ENCODE assay signal across 8 cellular contexts in the genomic region with DNA sequence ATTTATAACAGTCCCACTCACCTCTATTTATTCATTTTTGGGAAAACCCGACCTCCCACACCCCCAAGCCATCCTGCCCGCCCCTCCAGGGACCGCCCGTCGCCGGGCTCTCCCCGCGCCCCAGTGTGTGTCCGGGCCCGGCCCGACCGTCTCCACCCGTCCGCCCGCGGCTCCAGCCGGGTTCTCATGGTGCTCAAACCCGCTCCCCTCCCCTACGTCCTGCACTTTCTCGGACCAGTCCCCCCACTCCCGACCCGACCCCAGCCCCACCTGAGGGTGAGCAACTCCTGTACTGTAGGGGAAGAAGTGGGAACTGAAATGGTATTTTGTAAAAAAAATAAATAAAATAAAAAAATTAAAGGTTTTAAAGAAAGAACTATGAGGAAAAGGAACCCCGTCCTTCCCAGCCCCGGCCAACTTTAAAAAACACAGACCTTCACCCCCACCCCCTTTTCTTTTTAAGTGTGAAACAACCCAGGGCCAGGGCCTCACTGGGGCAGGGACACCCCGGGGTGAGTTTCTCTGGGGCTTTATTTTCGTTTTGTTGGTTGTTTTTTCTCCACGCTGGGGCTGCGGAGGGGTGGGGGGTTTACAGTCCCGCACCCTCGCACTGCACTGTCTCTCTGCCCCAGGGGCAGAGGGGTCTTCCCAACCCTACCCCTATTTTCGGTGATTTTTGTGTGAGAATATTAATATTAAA. TPM values are rescaled to one million over a fixed set of nuclear protein-coding genes. Genes with fewer than 3 reads are reported as not detected.
A peak's percentile ranks its signal among the peaks of the same experiment; 100 is the strongest.
DNase-seq lines count a peak whose midpoint lies in the region; ATAC-seq and TF ChIP-seq lines count a peak whose summit lies in the region.
"Had no signal": no experiment of that assay in that cellular context is flagged by ENCODE, and none has a peak within 500 bp of the region (broad histone marks: within the 10 kb centered on the region; RNA-seq: fewer than 3 reads in every experiment).

No MANE protein-coding gene starts in this region.

- no peak overlapping the region for H3K27ac ChIP-seq in A673 (ENCODE audit: low read depth, low read length, poor library complexity, severe bottlenecking)
- no peak overlapping the region for H3K27ac ChIP-seq in right lobe of liver

- peak overlapping the region; percentile 57 for H3K27ac Mint-ChIP-seq in activated T-cell treated with anti-CD3 and anti-CD28 coated beads, Interleukin-2, amount 50 U/mL, for 24 hours

- H3K27me3 ChIP-seq in A673 (replicated peaks; ENCODE audit: insufficient read depth, low read depth, low read length, poor library complexity) (no peaks in the 10 kb centered on the region), right lobe of liver (no peaks in the 10 kb centered on the region)

- BruUV-seq in A673 (replicated peaks; lab: Mats Ljungman, UMichigan), result TSS peak; percentile 14

- intact Hi-C loops in A673 (cut with micrococcal nuclease; ENCODE audit: unreplicated experiment) (no loop called here), right lobe of liver (cut with DNase I) (loop anchor here in 1 of 2 donors (5.0 kb wide), 1 partner anchor 37 kb away; no protein-coding TSS in a partner anchor)

- peaks cover 56% of the 10 kb centered on the region for H3K4me1 Mint-ChIP-seq in activated T-cell treated with anti-CD3 and anti-CD28 coated beads, Interleukin-2, amount 50 U/mL, for 24 hours (ENCODE audit: low read depth)

- H3K36me3 Mint-ChIP-seq in activated T-cell treated with anti-CD3 and anti-CD28 coated beads, Interleukin-2, amount 50 U/mL, for 24 hours (ENCODE audit: low read depth), result peaks cover 49% of the 10 kb centered on the region

- POLR2A ChIA-PET in A673 (lab: Charles Lee; ENCODE audit: low non-redundant PET), result no interaction called here

- no peak for DNase-seq in A673 (ENCODE audit: low spot score)
- no peak for DNase-seq in activated T-cell treated with anti-CD3 and anti-CD28 coated beads, Interleukin-2, amount 50 U/mL, for 24 hours
- DNase-seq in right lobe of liver, result peak in 2 of 3 donors; percentile 24 to 58
- no peak for DNase-seq in kidney tubule cell (ENCODE audit: low spot score)
- DNase-seq: NCI-H526 treated with DMSO at 0.1 percent for 48 hours; stimulated activated CD8-positive, alpha-beta memory T cell treated with anti-CD3 and anti-CD28 coated beads, Interleukin-4, amount 100 ng/mL, for 48 hours had no signal

- H3K27me3 Mint-ChIP-seq in activated T-cell treated with anti-CD3 and anti-CD28 coated beads, Interleukin-2, amount 50 U/mL, for 24 hours, result no peaks in the 10 kb centered on the region

- H3K4me1 ChIP-seq in A673 (ENCODE audit: insufficient read depth, low read length, poor library complexity, severe bottlenecking), result peaks cover 15% of the 10 kb centered on the region
- peaks cover 0 to 22% (median 7%) of the 10 kb centered on the region in 4 donors for H3K4me1 ChIP-seq in right lobe of liver

- H3K4me3 ChIP-seq in A673 (ENCODE audit: low read depth, low read length, poor library complexity, severe bottlenecking) (no peak overlapping the region), right lobe of liver (no peak overlapping the region)

- no peak overlapping the region for H3K4me3 Mint-ChIP-seq in activated T-cell treated with anti-CD3 and anti-CD28 coated beads, Interleukin-2, amount 50 U/mL, for 24 hours

- H3K9me3 Mint-ChIP-seq in activated T-cell treated with anti-CD3 and anti-CD28 coated beads, Interleukin-2, amount 50 U/mL, for 24 hours, result no peaks in the 10 kb centered on the region

- TF ChIP-seq CTCF in A673 (conservative IDR thresholded peaks at IDR 0.05; ENCODE audit: low read depth, low read length) (no peak), right lobe of liver (IDR thresholded peaks at IDR 0.05) (no peak)

- peaks cover 46% of the 10 kb centered on the region for H3K36me3 ChIP-seq in A673 (ENCODE audit: insufficient read depth, low read length, poor library complexity, severe bottlenecking)
- H3K36me3 ChIP-seq in right lobe of liver, result peaks cover 0 to 45% (median 17%) of the 10 kb centered on the region in 4 donors

- CTCF ChIA-PET in A673 (lab: Charles Lee), result no interaction called here

- ATAC-seq in right lobe of liver (no peak), HG03342 (IDR thresholded peaks at IDR 0.05; ENCODE audit: unreplicated experiment) (no peak), GM18517 (IDR thresholded peaks at IDR 0.05; ENCODE audit: unreplicated experiment) (no peak)

- WGBS in right lobe of liver (ENCODE audit: insufficient coverage, low coverage, low lambda C conversion rate, missing lambda C conversion rate), result 81% methylated on average over 29 of the region's 31 CpGs

- H3K9me3 ChIP-seq in A673 (ENCODE audit: low read depth, low read length, poor library complexity, severe bottlenecking), result no peaks in the 10 kb centered on the region
- H3K9me3 ChIP-seq in right lobe of liver, result no peaks in the 10 kb centered on the region

- TF ChIP-seq POLR2A in right lobe of liver (IDR thresholded peaks at IDR 0.05), result no peak

RNA-seq across cellular contexts. Expression of gene TMEM88, which starts 0.6 kb away (rescaled TPM):
- total RNA-seq in A673 (2021) (1.7 and 3.0 TPM in 2 replicates), right lobe of liver (1 to 10 TPM in 4 of 6 experiments, under 1 TPM in 2; 0.74 to 2.4 (median 1.2) TPM)

RNA-seq across cellular contexts. Expression of gene NAA38, which starts 3.1 kb away (rescaled TPM):
- total RNA-seq in A673 (2021) (64.3 and 67.7 TPM in 2 replicates), right lobe of liver (10 to 100 TPM; 27.2 to 43.0 (median 30.8) TPM)

RNA-seq across cellular contexts. Expression of gene CYB5D1, which starts 3.6 kb away (rescaled TPM):
- total RNA-seq in A673 (2021) (16.9 and 18.7 TPM in 2 replicates), right lobe of liver (10 to 100 TPM in 1 of 6 experiments, 1 to 10 TPM in 5; 6.0 to 11.7 (median 7.4) TPM)

RNA-seq across cellular contexts. Expression of gene KDM6B, which starts 20.2 kb away (rescaled TPM):
- 46.8 and 51.1 TPM in 2 replicates for total RNA-seq in A673 (2021)
- total RNA-seq in right lobe of liver, result 10 to 100 TPM in 4 of 6 experiments, 1 to 10 TPM in 2; 6.1 to 12.8 (median 10.9) TPM

RNA-seq across cellular contexts. Expression of gene CHD3, which starts 34.4 kb away (rescaled TPM):
- total RNA-seq in A673 (2021) (249 and 264 TPM in 2 replicates), right lobe of liver (1 to 10 TPM; 3.2 to 7.2 (median 5.1) TPM)

Comparison
In these comparisons a context has a peak if more than half of its experiments do, and no peak if none do; other contexts are left out.
1. DNase-seq: peak in right lobe of liver (2 of 3); none in A673 (single experiment), activated T-cell treated with anti-CD3 and anti-CD28 coated beads, Interleukin-2, amount 50 U/mL, for 24 hours (single experiment) and kidney tubule cell (single experiment).